Comparison of ENCODE assay signal across 8 cellular contexts in the genomic region with DNA sequence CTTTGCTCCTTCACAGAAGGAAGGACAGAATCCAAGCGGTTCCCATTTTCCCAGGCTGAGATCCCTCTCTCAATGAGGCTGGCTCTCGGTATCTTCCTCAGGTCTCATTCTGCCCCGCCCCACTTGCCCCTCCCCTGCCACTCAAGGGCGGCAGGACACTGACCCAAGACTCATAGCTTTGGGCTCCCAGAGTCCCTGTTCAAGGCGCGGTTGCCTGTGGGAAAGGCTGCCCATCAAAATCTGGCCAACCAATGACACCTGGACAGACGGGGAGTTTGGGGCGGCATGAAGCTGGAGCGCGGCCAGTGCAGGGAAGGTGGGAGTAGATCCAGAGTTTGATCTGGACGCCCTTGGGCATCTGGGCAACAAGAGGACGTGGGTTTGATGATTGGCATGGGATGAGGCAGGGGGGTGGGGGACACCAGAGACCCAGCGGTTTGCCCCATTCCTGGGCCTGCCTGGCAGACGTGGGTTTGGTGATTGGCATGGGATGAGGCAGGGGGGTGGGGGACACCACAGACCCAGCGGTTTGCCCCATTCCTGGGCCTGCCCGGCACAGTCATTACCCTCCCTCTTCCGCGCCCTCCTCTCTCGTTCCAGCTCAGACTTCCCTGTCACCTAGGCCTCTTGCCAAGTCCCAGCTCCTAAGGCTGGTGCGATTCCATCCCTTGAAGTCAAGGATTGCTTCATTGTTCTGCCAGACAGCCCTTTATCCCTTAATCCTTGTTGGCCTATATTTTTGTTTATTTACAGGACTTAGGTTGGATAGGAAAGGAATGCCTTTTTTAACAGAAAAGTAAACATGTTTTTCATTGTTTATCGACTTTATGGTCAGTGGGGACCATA.
A peak's percentile ranks its signal among the peaks of the same experiment; 100 is the strongest.
DNase-seq lines count a peak whose midpoint lies in the region; ATAC-seq and TF ChIP-seq lines count a peak whose summit lies in the region.

No MANE protein-coding gene starts in this region.

- TF ChIP-seq CTCF in right atrium auricular region (IDR thresholded peaks at IDR 0.05) (no peak), retinal pigment epithelial cell (conservative IDR thresholded peaks at IDR 0.05; ENCODE audit: low read depth, low read length) (no peak)

- DNase-seq in activated effector memory CD4-positive, alpha-beta T cell treated with anti-CD3 and anti-CD28 coated beads, Interleukin-2, amount 50 U/mL, for 16 hours = peak; percentile 48
- DNase-seq in activated effector memory CD4-positive, alpha-beta T cell treated with Interleukin-2 at 50 U/mL for 16 hours = no peak
- DNase-seq in activated T-cell treated with anti-CD3 and anti-CD28 coated beads, Interleukin-2, amount 50 U/mL, for 72 hours = no peak
- DNase-seq in right atrium auricular region (ENCODE audit: low spot score) (peak; percentile 91), retinal pigment epithelial cell (ENCODE audit: low read depth) (peak; percentile 79), NCI-H510A (lab: John Stamatoyannopoulos, UW) (no peak), middle frontal gyrus (ENCODE audit: extremely low spot score, low spot score) (no peak)
- DNase-seq in activated naive CD4-positive, alpha-beta T cell treated with Interleukin-2 at 50 U/mL for 16 hours = no peak

- H3K4me3 ChIP-seq in right atrium auricular region (peak overlapping the region; percentile 54 to 69), retinal pigment epithelial cell (ENCODE audit: low read length) (peak overlapping the region; percentile 68)

- H3K36me3 ChIP-seq in right atrium auricular region = no peaks in the 10 kb centered on the region

- no peak overlapping the region for H3K27ac Mint-ChIP-seq in activated T-cell treated with anti-CD3 and anti-CD28 coated beads, Interleukin-2, amount 50 U/mL, for 72 hours

- H3K4me3 Mint-ChIP-seq in activated T-cell treated with anti-CD3 and anti-CD28 coated beads, Interleukin-2, amount 50 U/mL, for 72 hours = peak overlapping the region; percentile 8 to 25

- H3K9me3 Mint-ChIP-seq in activated T-cell treated with anti-CD3 and anti-CD28 coated beads, Interleukin-2, amount 50 U/mL, for 72 hours = peaks cover 1 to 2% of the 10 kb centered on the region in 2 donors

- no peaks in the 10 kb centered on the region for H3K9me3 ChIP-seq in right atrium auricular region

- H3K27me3 ChIP-seq in right atrium auricular region = no peaks in the 10 kb centered on the region

- H3K4me1 Mint-ChIP-seq in activated T-cell treated with anti-CD3 and anti-CD28 coated beads, Interleukin-2, amount 50 U/mL, for 72 hours (ENCODE audit: low read depth) = peaks cover 44% of the 10 kb centered on the region

- no peak for ATAC-seq in activated T-cell treated with anti-CD3 and anti-CD28 coated beads, Interleukin-2, amount 50 U/mL, for 72 hours (replicated peaks in 1 of 2)

- peaks cover 3 to 4% of the 10 kb centered on the region in 2 donors for H3K36me3 Mint-ChIP-seq in activated T-cell treated with anti-CD3 and anti-CD28 coated beads, Interleukin-2, amount 50 U/mL, for 72 hours (ENCODE audit: insufficient read depth in 2 of 2)

- H3K27ac ChIP-seq in right atrium auricular region = peak overlapping the region; percentile 94 to 98

- H3K4me1 ChIP-seq in right atrium auricular region = peaks cover 0 to 47% of the 10 kb centered on the region in 2 donors

- no peaks in the 10 kb centered on the region for H3K27me3 Mint-ChIP-seq in activated T-cell treated with anti-CD3 and anti-CD28 coated beads, Interleukin-2, amount 50 U/mL, for 72 hours (ENCODE audit: low read depth)

Comparison
In these comparisons a context has a peak if more than half of its experiments do, and no peak if none do; other contexts are left out.
1. DNase-seq: peak in activated effector memory CD4-positive, alpha-beta T cell treated with anti-CD3 and anti-CD28 coated beads, Interleukin-2, amount 50 U/mL, for 16 hours (single experiment), right atrium auricular region (single experiment) and retinal pigment epithelial cell (single experiment); none in activated effector memory CD4-positive, alpha-beta T cell treated with Interleukin-2 at 50 U/mL for 16 hours (single experiment), activated T-cell treated with anti-CD3 and anti-CD28 coated beads, Interleukin-2, amount 50 U/mL, for 72 hours (0 of 2), activated naive CD4-positive, alpha-beta T cell treated with Interleukin-2 at 50 U/mL for 16 hours (single experiment), NCI-H510A (single experiment) and middle frontal gyrus (single experiment).